ENCODE assay signal across 18 cellular contexts in the genomic region with DNA sequence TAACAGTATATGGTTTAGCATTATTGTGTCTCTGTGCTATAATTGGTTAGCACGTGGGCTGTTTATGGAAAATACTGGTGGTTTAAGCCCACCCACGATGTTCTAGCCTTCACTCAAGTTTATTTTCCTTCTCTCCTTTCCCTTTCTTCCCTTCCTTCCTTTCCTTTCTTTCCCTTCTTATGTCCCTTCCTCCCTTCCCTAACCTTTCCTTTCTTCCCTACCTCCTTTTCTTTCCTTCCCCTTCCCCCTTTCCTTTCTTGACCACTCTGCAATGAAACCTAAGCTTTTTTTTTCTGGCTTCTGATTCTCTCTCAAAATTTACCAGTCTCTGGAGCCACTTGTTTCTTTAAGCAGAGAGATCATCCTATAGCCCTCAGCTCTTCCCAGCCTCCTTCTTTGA. TPM values are rescaled to one million over a fixed set of nuclear protein-coding genes. Genes with fewer than 3 reads are reported as not detected.
A peak's percentile ranks its signal among the peaks of the same experiment; 100 is the strongest.
DNase-seq lines count a peak whose midpoint lies in the region; ATAC-seq and TF ChIP-seq lines count a peak whose summit lies in the region.
"Had no signal": no experiment of that assay in that cellular context is flagged by ENCODE, and none has a peak within 500 bp of the region (broad histone marks: within the 10 kb centered on the region; RNA-seq: fewer than 3 reads in every experiment).

No MANE protein-coding gene starts in this region.

- no peaks in the 10 kb centered on the region for H3K36me3 Mint-ChIP-seq in activated naive CD4-positive, alpha-beta T cell treated with anti-CD3 and anti-CD28 coated beads, Interleukin-2, amount 50 U/mL, for 24 hours
- no peaks in the 10 kb centered on the region for H3K36me3 Mint-ChIP-seq in GM23338 (ENCODE audit: low read depth)
- no peaks in the 10 kb centered on the region for H3K36me3 Mint-ChIP-seq in activated T-helper 17 cell treated with anti-CD3 and anti-CD28 coated beads, Interleukin-2, amount 50 U/mL, for 72 hours (ENCODE audit: low read depth)
- no peaks in the 10 kb centered on the region for H3K36me3 Mint-ChIP-seq in stimulated activated effector memory CD8-positive, alpha-beta T cell treated with anti-CD3 and anti-CD28 coated beads, Interleukin-12 subunit alpha, Interleukin-12 subunit beta, amount 100 ng/mL, for 72 hours
- H3K36me3 Mint-ChIP-seq: CD4-positive, alpha-beta memory T cell had no signal

- no peaks in the 10 kb centered on the region for H3K36me3 ChIP-seq in GM23338 (ENCODE audit: insufficient read depth)
- H3K36me3 ChIP-seq: BLaER1 had no signal

- DNase-seq in activated naive CD4-positive, alpha-beta T cell (lab: John Stamatoyannopoulos, UW), result no peak
- DNase-seq in GM23338 (ENCODE audit: low spot score), result no peak
- DNase-seq in stimulated activated effector memory CD8-positive, alpha-beta T cell treated with anti-CD3 and anti-CD28 coated beads, Interleukin-12 subunit alpha, Interleukin-12 subunit beta, amount 100 ng/mL, for 72 hours (ENCODE audit: low spot score in 2 of 2), result no peak
- DNase-seq in NCI-H2227 treated with DMSO at 0.1 percent for 48 hours (lab: John Stamatoyannopoulos, UW), result no peak
- DNase-seq: 8988T; CD4-positive, alpha-beta memory T cell; DMS153; DMS79 treated with DMSO at 0.1 percent for 48 hours; GF-D8; GOT3; H9; IMR-90 had no signal

- H3K9me3 Mint-ChIP-seq in activated naive CD4-positive, alpha-beta T cell treated with anti-CD3 and anti-CD28 coated beads, Interleukin-2, amount 50 U/mL, for 24 hours, result no peaks in the 10 kb centered on the region
- no peaks in the 10 kb centered on the region for H3K9me3 Mint-ChIP-seq in GM23338
- H3K9me3 Mint-ChIP-seq in activated T-helper 17 cell treated with anti-CD3 and anti-CD28 coated beads, Interleukin-2, amount 50 U/mL, for 72 hours, result no peaks in the 10 kb centered on the region
- H3K9me3 Mint-ChIP-seq in stimulated activated effector memory CD8-positive, alpha-beta T cell treated with anti-CD3 and anti-CD28 coated beads, Interleukin-12 subunit alpha, Interleukin-12 subunit beta, amount 100 ng/mL, for 72 hours, result no peaks in the 10 kb centered on the region
- H3K9me3 Mint-ChIP-seq: CD4-positive, alpha-beta memory T cell; H9 had no signal

- ATAC-seq in GM23338 (no peak), HG03095 (IDR thresholded peaks at IDR 0.05; ENCODE audit: unreplicated experiment) (no peak)
- no peak for ATAC-seq in activated T-helper 17 cell treated with anti-CD3 and anti-CD28 coated beads, Interleukin-2, amount 50 U/mL, for 72 hours (replicated peaks)
- no peak for ATAC-seq in stimulated activated effector memory CD8-positive, alpha-beta T cell treated with anti-CD3 and anti-CD28 coated beads, Interleukin-12 subunit alpha, Interleukin-12 subunit beta, amount 100 ng/mL, for 72 hours

- H4K20me1 ChIP-seq in GM23338 (replicated peaks; ENCODE audit: insufficient read depth), result no peaks in the 10 kb centered on the region; the same call in 1 of the 2 replicates
- H4K20me1 ChIP-seq: BLaER1 had no signal

- H3F3A ChIP-seq in GM23338 (replicated peaks; ENCODE audit: low read depth), result no peaks in the 10 kb centered on the region

- H3K4me3 ChIP-seq in GM23338, result no peak overlapping the region
- H3K4me3 ChIP-seq: BLaER1 had no signal

- no peak for TF ChIP-seq CTCF in GM23338 (conservative IDR thresholded peaks at IDR 0.05; ENCODE audit: low read depth in 2 of 2)

- no peaks in the 10 kb centered on the region for H3K4me1 ChIP-seq in GM23338 (ENCODE audit: insufficient read depth)

- no peak overlapping the region for H3K27ac ChIP-seq in GM23338 (ENCODE audit: low read depth)
- H3K27ac ChIP-seq: BLaER1, HL-60 had no signal

- H3K27me3 ChIP-seq in GM23338 (ENCODE audit: insufficient read depth), result no peaks in the 10 kb centered on the region
- H3K27me3 ChIP-seq: BLaER1 had no signal

- H3K4me2 ChIP-seq in GM23338, result no peak overlapping the region
- H3K4me2 ChIP-seq: BLaER1 had no signal

- H2AFZ ChIP-seq in GM23338, result peak overlapping the region; percentile 72; the same call in 1 of the 2 replicates

- no peaks in the 10 kb centered on the region for H3K27me3 Mint-ChIP-seq in activated naive CD4-positive, alpha-beta T cell treated with anti-CD3 and anti-CD28 coated beads, Interleukin-2, amount 50 U/mL, for 24 hours
- peaks cover 1% of the 10 kb centered on the region for H3K27me3 Mint-ChIP-seq in GM23338 (ENCODE audit: insufficient read depth, low read depth, poor library complexity)
- peaks cover 12% of the 10 kb centered on the region for H3K27me3 Mint-ChIP-seq in activated T-helper 17 cell treated with anti-CD3 and anti-CD28 coated beads, Interleukin-2, amount 50 U/mL, for 72 hours
- H3K27me3 Mint-ChIP-seq: CD4-positive, alpha-beta memory T cell had no signal

- H3K4me3 Mint-ChIP-seq in activated naive CD4-positive, alpha-beta T cell treated with anti-CD3 and anti-CD28 coated beads, Interleukin-2, amount 50 U/mL, for 24 hours, result no peak overlapping the region
- H3K4me3 Mint-ChIP-seq in GM23338, result no peak overlapping the region
- no peak overlapping the region for H3K4me3 Mint-ChIP-seq in activated T-helper 17 cell treated with anti-CD3 and anti-CD28 coated beads, Interleukin-2, amount 50 U/mL, for 72 hours
- no peak overlapping the region for H3K4me3 Mint-ChIP-seq in stimulated activated effector memory CD8-positive, alpha-beta T cell treated with anti-CD3 and anti-CD28 coated beads, Interleukin-12 subunit alpha, Interleukin-12 subunit beta, amount 100 ng/mL, for 72 hours
- H3K4me3 Mint-ChIP-seq: CD14-positive monocyte; CD4-positive, alpha-beta memory T cell; H9 had no signal

- no peaks in the 10 kb centered on the region for H3K9me2 ChIP-seq in GM23338 (ENCODE audit: insufficient read depth)

- no peaks in the 10 kb centered on the region for H3K79me2 ChIP-seq in GM23338 (replicated peaks; ENCODE audit: insufficient read depth)

- H3K4me1 Mint-ChIP-seq in activated naive CD4-positive, alpha-beta T cell treated with anti-CD3 and anti-CD28 coated beads, Interleukin-2, amount 50 U/mL, for 24 hours, result no peaks in the 10 kb centered on the region
- no peaks in the 10 kb centered on the region for H3K4me1 Mint-ChIP-seq in GM23338
- H3K4me1 Mint-ChIP-seq in activated T-helper 17 cell treated with anti-CD3 and anti-CD28 coated beads, Interleukin-2, amount 50 U/mL, for 72 hours, result peaks cover 5% of the 10 kb centered on the region
- H3K4me1 Mint-ChIP-seq in stimulated activated effector memory CD8-positive, alpha-beta T cell treated with anti-CD3 and anti-CD28 coated beads, Interleukin-12 subunit alpha, Interleukin-12 subunit beta, amount 100 ng/mL, for 72 hours, result peaks cover 22% of the 10 kb centered on the region

- H3K27ac Mint-ChIP-seq in activated naive CD4-positive, alpha-beta T cell treated with anti-CD3 and anti-CD28 coated beads, Interleukin-2, amount 50 U/mL, for 24 hours, result peak overlapping the region; percentile 8
- no peak overlapping the region for H3K27ac Mint-ChIP-seq in GM23338
- peak overlapping the region; percentile 24 for H3K27ac Mint-ChIP-seq in activated T-helper 17 cell treated with anti-CD3 and anti-CD28 coated beads, Interleukin-2, amount 50 U/mL, for 72 hours
- H3K27ac Mint-ChIP-seq in stimulated activated effector memory CD8-positive, alpha-beta T cell treated with anti-CD3 and anti-CD28 coated beads, Interleukin-12 subunit alpha, Interleukin-12 subunit beta, amount 100 ng/mL, for 72 hours, result peak overlapping the region; percentile 38
- H3K27ac Mint-ChIP-seq: CD14-positive monocyte; CD4-positive, alpha-beta memory T cell; H9 had no signal

TF ChIP-seq in GM23338, 12 proteins besides CTCF, POLR2A, EP300 and RAD21 (continues in another document):
- TF ChIP-seq, protein P1, sequence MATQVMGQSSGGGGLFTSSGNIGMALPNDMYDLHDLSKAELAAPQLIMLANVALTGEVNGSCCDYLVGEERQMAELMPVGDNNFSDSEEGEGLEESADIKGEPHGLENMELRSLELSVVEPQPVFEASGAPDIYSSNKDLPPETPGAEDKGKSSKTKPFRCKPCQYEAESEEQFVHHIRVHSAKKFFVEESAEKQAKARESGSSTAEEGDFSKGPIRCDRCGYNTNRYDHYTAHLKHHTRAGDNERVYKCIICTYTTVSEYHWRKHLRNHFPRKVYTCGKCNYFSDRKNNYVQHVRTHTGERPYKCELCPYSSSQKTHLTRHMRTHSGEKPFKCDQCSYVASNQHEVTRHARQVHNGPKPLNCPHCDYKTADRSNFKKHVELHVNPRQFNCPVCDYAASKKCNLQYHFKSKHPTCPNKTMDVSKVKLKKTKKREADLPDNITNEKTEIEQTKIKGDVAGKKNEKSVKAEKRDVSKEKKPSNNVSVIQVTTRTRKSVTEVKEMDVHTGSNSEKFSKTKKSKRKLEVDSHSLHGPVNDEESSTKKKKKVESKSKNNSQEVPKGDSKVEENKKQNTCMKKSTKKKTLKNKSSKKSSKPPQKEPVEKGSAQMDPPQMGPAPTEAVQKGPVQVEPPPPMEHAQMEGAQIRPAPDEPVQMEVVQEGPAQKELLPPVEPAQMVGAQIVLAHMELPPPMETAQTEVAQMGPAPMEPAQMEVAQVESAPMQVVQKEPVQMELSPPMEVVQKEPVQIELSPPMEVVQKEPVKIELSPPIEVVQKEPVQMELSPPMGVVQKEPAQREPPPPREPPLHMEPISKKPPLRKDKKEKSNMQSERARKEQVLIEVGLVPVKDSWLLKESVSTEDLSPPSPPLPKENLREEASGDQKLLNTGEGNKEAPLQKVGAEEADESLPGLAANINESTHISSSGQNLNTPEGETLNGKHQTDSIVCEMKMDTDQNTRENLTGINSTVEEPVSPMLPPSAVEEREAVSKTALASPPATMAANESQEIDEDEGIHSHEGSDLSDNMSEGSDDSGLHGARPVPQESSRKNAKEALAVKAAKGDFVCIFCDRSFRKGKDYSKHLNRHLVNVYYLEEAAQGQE (IDR thresholded peaks at IDR 0.05; ENCODE audit: unreplicated experiment), result no peak
- no peak for TF ChIP-seq POLR2AphosphoS5 (IDR thresholded peaks at IDR 0.05; ENCODE audit: low read depth)
- no peak for TF ChIP-seq JUNB (IDR thresholded peaks at IDR 0.05; ENCODE audit: unreplicated experiment)
- no peak for TF ChIP-seq ZNF331 (CRISPR knock-in tag; IDR thresholded peaks at IDR 0.05; ENCODE audit: low read depth)
- TF ChIP-seq STAT1 (IDR thresholded peaks at IDR 0.05; ENCODE audit: unreplicated experiment), result no peak
- TF ChIP-seq NANOG (IDR thresholded peaks at IDR 0.05; ENCODE audit: borderline replicate concordance), result no peak
- no peak for TF ChIP-seq CREB1 (CRISPR knock-in tag; IDR thresholded peaks at IDR 0.05; ENCODE audit: low read depth)
- no peak for TF ChIP-seq EZH2phosphoT487 (IDR thresholded peaks at IDR 0.05; ENCODE audit: unreplicated experiment)

RNA-seq across cellular contexts. Expression of a gene that starts 13.4 kb away (rescaled TPM):
- 25.6 and 35.9 TPM in 2 replicates for total RNA-seq in GM23338 (2014; rRNA removed; shearing (Covaris generic))
- polyA plus RNA-seq in GM23338 (2016; fragmentation: Nextera tagmentation; extraction: Ambion mirVana), result 634 and 677 TPM in 2 replicates
- 100 to 1,000 TPM; 181 to 377 TPM for total RNA-seq in activated T-helper 17 cell treated with anti-CD3 and anti-CD28 coated beads, Interleukin-2, amount 50 U/mL, for 72 hours

RNA-seq across cellular contexts. Expression of a gene that starts 29.8 kb away (rescaled TPM):
- 73.1 and 78.6 TPM in 2 replicates for total RNA-seq in GM23338 (2014; rRNA removed; shearing (Covaris generic))
- polyA plus RNA-seq in GM23338 (2016; fragmentation: Nextera tagmentation; extraction: Ambion mirVana), result 596 and 668 TPM in 2 replicates
- total RNA-seq in activated T-helper 17 cell treated with anti-CD3 and anti-CD28 coated beads, Interleukin-2, amount 50 U/mL, for 72 hours, result 100 to 1,000 TPM; 230 to 302 TPM
